16 cellular contexts compared by ENCODE assay signal in the genomic region with DNA sequence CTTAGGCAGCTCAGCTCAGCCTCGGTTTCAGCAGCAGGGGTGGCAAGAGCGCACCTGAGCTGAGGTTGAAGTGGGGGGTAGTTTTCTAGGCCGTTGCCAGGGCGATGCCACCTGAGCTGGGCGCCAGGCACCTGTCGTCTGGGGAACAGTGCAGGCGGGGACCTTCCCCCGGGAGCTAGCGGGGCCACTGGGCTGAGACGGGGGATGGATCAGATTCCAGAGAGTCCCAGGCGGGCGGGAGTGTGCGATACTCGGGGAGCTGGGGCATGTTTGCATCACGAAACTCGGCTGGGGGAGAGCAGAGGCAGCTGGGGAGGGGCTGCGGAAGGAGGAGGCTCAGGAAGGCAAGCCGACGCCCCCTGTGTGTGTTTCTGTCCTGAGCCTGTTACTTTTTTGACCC. TPM values are rescaled to one million over a fixed set of nuclear protein-coding genes. Genes with fewer than 3 reads are reported as not detected.
DNase-seq lines count a peak whose midpoint lies in the region; ATAC-seq, FAIRE-seq and TF ChIP-seq lines count a peak whose summit lies in the region.
"Had no signal": no experiment of that assay in that cellular context is flagged by ENCODE, and none has a peak within 500 bp of the region (broad histone marks: within the 10 kb centered on the region; RNA-seq: fewer than 3 reads in every experiment).

No MANE protein-coding gene starts in this region.

- peaks cover 98% of the 10 kb centered on the region for H3K4me1 ChIP-seq in HepG2 (ENCODE audit: insufficient read depth, low read length)
- H3K4me1 ChIP-seq in right lobe of liver = peaks cover 0 to 17% (median 7%) of the 10 kb centered on the region in 4 donors
- peaks cover 52% of the 10 kb centered on the region for H3K4me1 ChIP-seq in hepatocyte (ENCODE audit: insufficient read depth)
- peaks cover 9 to 16% of the 10 kb centered on the region in 2 donors for H3K4me1 ChIP-seq in thyroid gland

- H3K4me2 ChIP-seq in HepG2 (ENCODE audit: low read depth, low read length) (peak overlapping the region; percentile 55), hepatocyte (peak overlapping the region; percentile 66)

- BruUV-seq in HepG2 (replicated peaks; lab: Mats Ljungman, UMichigan) = no TSS peak

- FAIRE-seq in HepG2 (lab: Jason Lieb, UNC) = no peak
- FAIRE-seq: A204.1, urothelium cell line had no signal

- H3K9me3 ChIP-seq in HepG2 (ENCODE audit: low read length) (no peaks in the 10 kb centered on the region), right lobe of liver (no peaks in the 10 kb centered on the region), hepatocyte (ENCODE audit: low read depth) (no peaks in the 10 kb centered on the region), thyroid gland (no peaks in the 10 kb centered on the region)
- H3K9me3 ChIP-seq: ovary had no signal

- no peaks in the 10 kb centered on the region for H3K9me2 ChIP-seq in hepatocyte (replicated peaks; ENCODE audit: insufficient read depth)

- H4K20me1 ChIP-seq in HepG2 (ENCODE audit: insufficient read depth, low read length) (no peaks in the 10 kb centered on the region), hepatocyte (ENCODE audit: insufficient read depth, poor library complexity, severe bottlenecking) (peaks cover 6% of the 10 kb centered on the region)

- no peak for TF ChIP-seq CTCF in HepG2 (CRISPR knock-in tag; IDR thresholded peaks at IDR 0.05)
- TF ChIP-seq CTCF in right lobe of liver (IDR thresholded peaks at IDR 0.05) = no peak
- no peak for TF ChIP-seq CTCF in hepatocyte (IDR thresholded peaks at IDR 0.05; ENCODE audit: poor library complexity)
- TF ChIP-seq CTCF in thyroid gland (IDR thresholded peaks at IDR 0.05) = no peak
- TF ChIP-seq CTCF in CD14-positive monocyte (IDR thresholded peaks at IDR 0.05) = no peak

- no peak for ATAC-seq in HepG2
- ATAC-seq in right lobe of liver = no peak
- ATAC-seq: PC-3 had no signal

- in situ Hi-C loops in HepG2 (cut with HindIII; ENCODE audit: extremely low pct_ligation_motif_present, low pct_unique_long_range_greater_than_20kb) = no loop called here

- H2AFZ ChIP-seq in HepG2 (ENCODE audit: low read length) = no peak overlapping the region
- H2AFZ ChIP-seq in hepatocyte = no peak overlapping the region

- H3K27me3 Mint-ChIP-seq in CD14-positive monocyte (ENCODE audit: low read depth in 3 of 3) = peaks cover 32 to 47% (median 36%) of the 10 kb centered on the region in 3 donors

- peak overlapping the region; percentile 16 to 40 (median 29); a peak in 3 of 6 replicates for H3K4me3 ChIP-seq in HepG2 (replicated peaks in 1 of 3; ENCODE audit: insufficient read depth in 1 of 3, low read depth in 2 of 3, low read length in 3 of 3)
- H3K4me3 ChIP-seq in right lobe of liver = no peak overlapping the region
- H3K4me3 ChIP-seq in hepatocyte = no peak overlapping the region
- no peak overlapping the region for H3K4me3 ChIP-seq in thyroid gland (replicated peaks in 1 of 3)
- H3K4me3 ChIP-seq: ovary had no signal

- no peak overlapping the region for H3K27ac ChIP-seq in HepG2 (ENCODE audit: extremely low read length, insufficient read depth, low read length)
- H3K27ac ChIP-seq in right lobe of liver = no peak overlapping the region
- H3K27ac ChIP-seq in hepatocyte = peak overlapping the region; percentile 97
- H3K27ac ChIP-seq in thyroid gland = no peak overlapping the region
- H3K27ac ChIP-seq: ovary had no signal

- H3K27me3 ChIP-seq in HepG2 (ENCODE audit: control insufficient read depth in 1 of 2, insufficient read depth in 2 of 2, low read length in 2 of 2) (peaks cover 7 to 22% of the 10 kb centered on the region in 2 experiments; a peak in 4 of 5 replicates), right lobe of liver (no peaks in the 10 kb centered on the region), hepatocyte (peaks cover 7% of the 10 kb centered on the region), thyroid gland (no peaks in the 10 kb centered on the region)

- H3K36me3 ChIP-seq in HepG2 (replicated peaks in 1 of 2; ENCODE audit: control insufficient read depth in 1 of 2, insufficient read depth in 2 of 2, low read length in 2 of 2) = no peaks in the 10 kb centered on the region
- no peaks in the 10 kb centered on the region for H3K36me3 ChIP-seq in right lobe of liver
- no peaks in the 10 kb centered on the region for H3K36me3 ChIP-seq in hepatocyte (replicated peaks; ENCODE audit: insufficient read depth, low read depth)
- H3K36me3 ChIP-seq in thyroid gland = no peaks in the 10 kb centered on the region
- H3K36me3 ChIP-seq: ovary had no signal

- no peaks in the 10 kb centered on the region for H3K36me3 Mint-ChIP-seq in CD14-positive monocyte

- CTCF ChIA-PET in HepG2 (lab: Yijun Ruan, JAX; ENCODE audit: low intra/inter-chr PET ratio, low total read pairs) = no interaction called here

- DNase-seq in HepG2 (ENCODE audit: low spot score) (no peak), right lobe of liver (no peak), NCI-H2196 treated with DMSO at 0.1 percent for 48 hours (lab: John Stamatoyannopoulos, UW; ENCODE audit: unreplicated experiment) (peak; percentile 75), hepatocyte (ENCODE audit: low spot score) (peak; percentile 61), thyroid gland (peak; percentile 38 to 44), activated gamma-delta T cell (lab: John Stamatoyannopoulos, UW) (no peak), CD14-positive monocyte (ENCODE audit: low spot score) (no peak), cerebellum (ENCODE audit: low spot score) (no peak)
- DNase-seq: activated CD4-positive, alpha-beta T cell treated with anti-CD3 and anti-CD28 coated beads, Interleukin-2, amount 50 U/mL, for 48 hours; activated effector memory CD4-positive, alpha-beta T cell treated with anti-CD3 and anti-CD28 coated beads, Interleukin-2, amount 50 U/mL, for 16 hours; MV-4-11; ovary; PC-3; T-helper 2 cell had no signal

- no peak for TF ChIP-seq RAD21 in HepG2 (CRISPR knock-in tag; IDR thresholded peaks at IDR 0.05)

- peaks cover 0 to 2% (median 0%) of the 10 kb centered on the region in 7 donors for H3K9me3 Mint-ChIP-seq in CD14-positive monocyte

- TF ChIP-seq POLR2A in HepG2 (IDR thresholded peaks at IDR 0.05; ENCODE audit: insufficient read depth in 1 of 2, low read depth in 2 of 2, low read length in 2 of 2) (no peak), right lobe of liver (IDR thresholded peaks at IDR 0.05) (no peak), thyroid gland (IDR thresholded peaks at IDR 0.05) (no peak)

- WGBS in HepG2 (ENCODE audit: low lambda C conversion rate) = 11% methylated on average over 16 of the region's 19 CpGs
- 36% methylated on average over 8 of the region's 19 CpGs for WGBS in right lobe of liver (ENCODE audit: insufficient coverage, low coverage, low lambda C conversion rate, missing lambda C conversion rate)
- WGBS in hepatocyte (ENCODE audit: low lambda C conversion rate, missing lambda C conversion rate) = 34% methylated on average over 15 of the region's 19 CpGs
- WGBS in thyroid gland, 2 donors = 14 to 15% methylated on average over 14 of the region's 19 CpGs

- H3K4me1 Mint-ChIP-seq in CD14-positive monocyte = peaks cover 30% of the 10 kb centered on the region

- no peak overlapping the region for H3K9ac ChIP-seq in HepG2 (ENCODE audit: insufficient read depth, low read depth, low read length)

- H3K4me3 Mint-ChIP-seq in CD14-positive monocyte = peak overlapping the region in 1 of 2 donors; percentile 67

- POLR2A ChIA-PET in HepG2 (lab: Yijun Ruan, JAX) = interaction anchor here (0.8 to 14.2 kb wide), 2 partner anchors 9 to 11 kb away, joined by 3 to 750 read pairs; a partner anchor contains a TSS

- H3K27ac Mint-ChIP-seq in CD14-positive monocyte = no peak overlapping the region

- H3K79me2 ChIP-seq in HepG2 (ENCODE audit: insufficient read depth, low read length) (no peaks in the 10 kb centered on the region), hepatocyte (peaks cover 10% of the 10 kb centered on the region)

- no peak for TF ChIP-seq EP300 in HepG2 (IDR thresholded peaks at IDR 0.05; ENCODE audit: low read depth in 2 of 2, low read length in 2 of 2)
- TF ChIP-seq EP300 in HepG2 (CRISPR knock-in tag; IDR thresholded peaks at IDR 0.05; ENCODE audit: borderline replicate concordance) = no peak

- intact Hi-C loops in HepG2 (cut with micrococcal nuclease; ENCODE audit: unreplicated experiment) = no loop called here
- intact Hi-C loops in right lobe of liver (cut with DNase I) = no loop called here
- intact Hi-C loops in thyroid gland (cut with DNase I) = no loop called here
- intact Hi-C loops in CD14-positive monocyte (cut with micrococcal nuclease) = no loop called here

RNA-seq across cellular contexts. Expression of a gene that starts 0.5 kb away (rescaled TPM):
- total RNA-seq in HepG2 (2016; rRNA removed; fragmentation: Illumina TruSeq; extraction: Trizol) (0.08 and 0.15 TPM in 2 replicates), right lobe of liver (1 to 10 TPM in 2 of 6 experiments, under 1 TPM in 4; 0.25 to 1.7 (median 0.92) TPM), hepatocyte (2.0 and 3.5 TPM in 2 replicates), thyroid gland (under 1 TPM in 1 of 4 donors, not detected in 3; 0.33 TPM), cerebellum (not detected)
- total RNA-seq in HepG2 (2016; cell fraction: cytosol; rRNA removed; fragmentation: Illumina TruSeq; extraction: Trizol; ENCODE audit: low read depth) = not detected in 2 replicates
- 0.09 and 0.11 TPM in 2 replicates for total RNA-seq in HepG2 (2016; cell fraction: insoluble cytoplasmic fraction; rRNA removed; fragmentation: Illumina TruSeq; extraction: Trizol)
- total RNA-seq in HepG2 (2016; cell fraction: membrane; rRNA removed; fragmentation: Illumina TruSeq; extraction: Trizol) = 0.09 and 0.14 TPM in 2 replicates
- total RNA-seq in HepG2 (2016; cell fraction: nucleus; rRNA removed; fragmentation: Illumina TruSeq; extraction: Trizol) = not detected in 2 replicates
- polyA plus RNA-seq in HepG2 (2011; rRNA removed) (0.26 and 0.48 TPM in 2 replicates), hepatocyte (8.9 and 9.0 TPM in 2 replicates), CD14-positive monocyte (not detected)
- polyA plus RNA-seq in HepG2 (2011; cell fraction: cytosol; rRNA removed) = 0.26 and 0.52 TPM in 2 replicates
- polyA plus RNA-seq in HepG2 (2011; cell fraction: nucleus; rRNA removed) = 2.1 and 2.4 TPM in 2 replicates
- polyA plus RNA-seq in HepG2 (2012) = 0.32 and 0.53 TPM in 2 replicates
- polyA plus RNA-seq in HepG2 (2016; cell fraction: cytosol; fragmentation: Illumina TruSeq; extraction: Trizol; ENCODE audit: low read depth) = 0.08 and 0.20 TPM in 2 replicates
- polyA plus RNA-seq in HepG2 (2016; cell fraction: insoluble cytoplasmic fraction; fragmentation: Illumina TruSeq; extraction: Trizol; ENCODE audit: low read depth) = 0.15 and 0.17 TPM in 2 replicates
- polyA plus RNA-seq in HepG2 (2016; cell fraction: membrane; fragmentation: Illumina TruSeq; extraction: Trizol; ENCODE audit: low read depth) = 0.15 TPM in 1 of 2 replicates, not detected in the other
- polyA plus RNA-seq in HepG2 (2016; cell fraction: nucleus; fragmentation: Illumina TruSeq; extraction: Trizol; ENCODE audit: insufficient read depth, low read depth) = 1.1 and 1.3 TPM in 2 replicates
- polyA minus RNA-seq in HepG2 (2011; rRNA and poly(A)+ RNA removed; ENCODE audit: low replicate concordance) = 0.26 and 1.1 TPM in 2 replicates
- polyA minus RNA-seq in HepG2 (2011; cell fraction: cytosol; rRNA and poly(A)+ RNA removed) = 0.44 and 0.79 TPM in 2 replicates
- polyA minus RNA-seq in HepG2 (2011; cell fraction: nucleus; rRNA and poly(A)+ RNA removed) = 0.77 and 0.99 TPM in 2 replicates
- polyA plus RNA-seq: ovary had no signal

RNA-seq across cellular contexts. Expression of a gene that starts 5.7 kb away (rescaled TPM):
- total RNA-seq in HepG2 (2016; rRNA removed; fragmentation: Illumina TruSeq; extraction: Trizol) = 2.7 and 7.6 TPM in 2 replicates
- 1.2 and 1.3 TPM in 2 replicates for total RNA-seq in HepG2 (2016; cell fraction: cytosol; rRNA removed; fragmentation: Illumina TruSeq; extraction: Trizol; ENCODE audit: low read depth)
- total RNA-seq in HepG2 (2016; cell fraction: insoluble cytoplasmic fraction; rRNA removed; fragmentation: Illumina TruSeq; extraction: Trizol) = 2.2 and 8.1 TPM in 2 replicates
- 1.4 and 2.3 TPM in 2 replicates for total RNA-seq in HepG2 (2016; cell fraction: membrane; rRNA removed; fragmentation: Illumina TruSeq; extraction: Trizol)
- 9.3 and 10.1 TPM in 2 replicates for total RNA-seq in HepG2 (2016; cell fraction: nucleus; rRNA removed; fragmentation: Illumina TruSeq; extraction: Trizol)
- 5.9 and 10.1 TPM in 2 replicates for polyA plus RNA-seq in HepG2 (2011; rRNA removed)
- 10.2 and 14.5 TPM in 2 replicates for polyA plus RNA-seq in HepG2 (2011; cell fraction: cytosol; rRNA removed)
- polyA plus RNA-seq in HepG2 (2011; cell fraction: nucleus; rRNA removed) = 3.6 and 5.9 TPM in 2 replicates
- polyA plus RNA-seq in HepG2 (2012) = 5.5 and 7.9 TPM in 2 replicates
- polyA plus RNA-seq in HepG2 (2016; cell fraction: cytosol; fragmentation: Illumina TruSeq; extraction: Trizol; ENCODE audit: low read depth) = 2.0 and 2.8 TPM in 2 replicates
- polyA plus RNA-seq in HepG2 (2016; cell fraction: insoluble cytoplasmic fraction; fragmentation: Illumina TruSeq; extraction: Trizol; ENCODE audit: low read depth) = 3.6 and 4.2 TPM in 2 replicates
- 2.8 and 3.7 TPM in 2 replicates for polyA plus RNA-seq in HepG2 (2016; cell fraction: membrane; fragmentation: Illumina TruSeq; extraction: Trizol; ENCODE audit: low read depth)
- polyA plus RNA-seq in HepG2 (2016; cell fraction: nucleus; fragmentation: Illumina TruSeq; extraction: Trizol; ENCODE audit: insufficient read depth, low read depth) = 22.4 and 25.4 TPM in 2 replicates
- polyA minus RNA-seq in HepG2 (2011; rRNA and poly(A)+ RNA removed; ENCODE audit: low replicate concordance) = 0.14 and 9.8 TPM in 2 replicates
- polyA minus RNA-seq in HepG2 (2011; cell fraction: cytosol; rRNA and poly(A)+ RNA removed) = 4.6 and 5.7 TPM in 2 replicates
- 1.0 and 1.4 TPM in 2 replicates for polyA minus RNA-seq in HepG2 (2011; cell fraction: nucleus; rRNA and poly(A)+ RNA removed)
- 1 to 10 TPM in 1 of 6 experiments, not detected in 5; 2.9 TPM for total RNA-seq in right lobe of liver
- total RNA-seq in hepatocyte = 258 and 297 TPM in 2 replicates
- 568 and 574 TPM in 2 replicates for polyA plus RNA-seq in hepatocyte
- total RNA-seq in thyroid gland = not detected
- polyA plus RNA-seq in CD14-positive monocyte = not detected
- not detected for total RNA-seq in cerebellum
- total RNA-seq: PC-3 had no signal
- polyA plus RNA-seq: ovary had no signal

RNA-seq across cellular contexts. Expression of a gene that starts 7.9 kb away (rescaled TPM):
- 36.5 and 66.0 TPM in 2 replicates for total RNA-seq in HepG2 (2016; rRNA removed; fragmentation: Illumina TruSeq; extraction: Trizol)
- 43.4 and 53.1 TPM in 2 replicates for total RNA-seq in HepG2 (2016; cell fraction: cytosol; rRNA removed; fragmentation: Illumina TruSeq; extraction: Trizol; ENCODE audit: low read depth)
- total RNA-seq in HepG2 (2016; cell fraction: insoluble cytoplasmic fraction; rRNA removed; fragmentation: Illumina TruSeq; extraction: Trizol) = 26.5 and 67.0 TPM in 2 replicates
- total RNA-seq in HepG2 (2016; cell fraction: membrane; rRNA removed; fragmentation: Illumina TruSeq; extraction: Trizol) = 51.6 and 58.5 TPM in 2 replicates
- 52.1 and 57.5 TPM in 2 replicates for total RNA-seq in HepG2 (2016; cell fraction: nucleus; rRNA removed; fragmentation: Illumina TruSeq; extraction: Trizol)
- 61.9 and 118 TPM in 2 replicates for polyA plus RNA-seq in HepG2 (2011; rRNA removed)
- polyA plus RNA-seq in HepG2 (2011; cell fraction: cytosol; rRNA removed) = 90.0 and 93.7 TPM in 2 replicates
- polyA plus RNA-seq in HepG2 (2011; cell fraction: nucleus; rRNA removed) = 113 and 117 TPM in 2 replicates
- polyA plus RNA-seq in HepG2 (2012) = 29.4 and 57.4 TPM in 2 replicates
- 34.4 and 45.6 TPM in 2 replicates for polyA plus RNA-seq in HepG2 (2016; cell fraction: cytosol; fragmentation: Illumina TruSeq; extraction: Trizol; ENCODE audit: low read depth)
- polyA plus RNA-seq in HepG2 (2016; cell fraction: insoluble cytoplasmic fraction; fragmentation: Illumina TruSeq; extraction: Trizol; ENCODE audit: low read depth) = 26.8 and 28.0 TPM in 2 replicates
- polyA plus RNA-seq in HepG2 (2016; cell fraction: membrane; fragmentation: Illumina TruSeq; extraction: Trizol; ENCODE audit: low read depth) = 37.1 and 41.1 TPM in 2 replicates
- 92.9 and 105 TPM in 2 replicates for polyA plus RNA-seq in HepG2 (2016; cell fraction: nucleus; fragmentation: Illumina TruSeq; extraction: Trizol; ENCODE audit: insufficient read depth, low read depth)
- 39.1 and 63.9 TPM in 2 replicates for polyA minus RNA-seq in HepG2 (2011; rRNA and poly(A)+ RNA removed; ENCODE audit: low replicate concordance)
- 56.5 and 59.2 TPM in 2 replicates for polyA minus RNA-seq in HepG2 (2011; cell fraction: cytosol; rRNA and poly(A)+ RNA removed)
- polyA minus RNA-seq in HepG2 (2011; cell fraction: nucleus; rRNA and poly(A)+ RNA removed) = 30.4 and 33.3 TPM in 2 replicates
- 100 to 1,000 TPM in 3 of 6 experiments, 10 to 100 TPM in 1, 1 to 10 TPM in 2; 5.2 to 284 (median 69.4) TPM for total RNA-seq in right lobe of liver
- 126 and 127 TPM in 2 replicates for total RNA-seq in hepatocyte
- polyA plus RNA-seq in hepatocyte = 385 and 452 TPM in 2 replicates
- total RNA-seq in thyroid gland = 100 to 1,000 TPM in 1 of 4 donors, 10 to 100 TPM in 3; 47.9 to 110 (median 67.0) TPM
- 1 to 10 TPM; 2.9 to 6.2 TPM for polyA plus RNA-seq in CD14-positive monocyte
- total RNA-seq in cerebellum = 1.2 TPM

RNA-seq across cellular contexts. Expression of a gene that starts 11.5 kb away (rescaled TPM):
- total RNA-seq in HepG2 (2016; rRNA removed; fragmentation: Illumina TruSeq; extraction: Trizol) (8.3 and 16.1 TPM in 2 replicates), right lobe of liver (10 to 100 TPM in 5 of 6 experiments, 1 to 10 TPM in 1; 9.7 to 14.6 (median 12.1) TPM), hepatocyte (19.7 and 35.7 TPM in 2 replicates), thyroid gland (10 to 100 TPM; 10.1 to 51.7 (median 29.7) TPM), cerebellum (12.5 TPM)
- total RNA-seq in HepG2 (2016; cell fraction: cytosol; rRNA removed; fragmentation: Illumina TruSeq; extraction: Trizol; ENCODE audit: low read depth) = 37.5 and 42.2 TPM in 2 replicates
- 13.2 and 13.5 TPM in 2 replicates for total RNA-seq in HepG2 (2016; cell fraction: insoluble cytoplasmic fraction; rRNA removed; fragmentation: Illumina TruSeq; extraction: Trizol)
- 20.6 and 28.5 TPM in 2 replicates for total RNA-seq in HepG2 (2016; cell fraction: membrane; rRNA removed; fragmentation: Illumina TruSeq; extraction: Trizol)
- 8.9 and 10.2 TPM in 2 replicates for total RNA-seq in HepG2 (2016; cell fraction: nucleus; rRNA removed; fragmentation: Illumina TruSeq; extraction: Trizol)
- polyA plus RNA-seq in HepG2 (2011; rRNA removed) (13.8 and 18.3 TPM in 2 replicates), hepatocyte (158 and 201 TPM in 2 replicates), CD14-positive monocyte (10 to 100 TPM; 16.7 to 19.9 TPM)
- 10.4 and 22.3 TPM in 2 replicates for polyA plus RNA-seq in HepG2 (2011; cell fraction: cytosol; rRNA removed)
- polyA plus RNA-seq in HepG2 (2011; cell fraction: nucleus; rRNA removed) = 15.6 and 17.0 TPM in 2 replicates
- 21.9 and 22.5 TPM in 2 replicates for polyA plus RNA-seq in HepG2 (2012)
- 78.3 and 82.9 TPM in 2 replicates for polyA plus RNA-seq in HepG2 (2016; cell fraction: cytosol; fragmentation: Illumina TruSeq; extraction: Trizol; ENCODE audit: low read depth)
- 22.8 and 27.5 TPM in 2 replicates for polyA plus RNA-seq in HepG2 (2016; cell fraction: insoluble cytoplasmic fraction; fragmentation: Illumina TruSeq; extraction: Trizol; ENCODE audit: low read depth)
- 50.2 and 52.2 TPM in 2 replicates for polyA plus RNA-seq in HepG2 (2016; cell fraction: membrane; fragmentation: Illumina TruSeq; extraction: Trizol; ENCODE audit: low read depth)
- polyA plus RNA-seq in HepG2 (2016; cell fraction: nucleus; fragmentation: Illumina TruSeq; extraction: Trizol; ENCODE audit: insufficient read depth, low read depth) = 27.0 and 28.5 TPM in 2 replicates
- 10.3 and 23.2 TPM in 2 replicates for polyA minus RNA-seq in HepG2 (2011; rRNA and poly(A)+ RNA removed; ENCODE audit: low replicate concordance)
- 8.5 and 9.0 TPM in 2 replicates for polyA minus RNA-seq in HepG2 (2011; cell fraction: cytosol; rRNA and poly(A)+ RNA removed)
- 1.9 and 2.8 TPM in 2 replicates for polyA minus RNA-seq in HepG2 (2011; cell fraction: nucleus; rRNA and poly(A)+ RNA removed)

RNA-seq across cellular contexts. Expression of a gene that starts 11.6 kb away (rescaled TPM):
- total RNA-seq in HepG2 (2016; rRNA removed; fragmentation: Illumina TruSeq; extraction: Trizol) (37.0 TPM in 2 replicates), right lobe of liver (10 to 100 TPM in 2 of 6 experiments, 1 to 10 TPM in 4; 7.7 to 15.7 (median 9.7) TPM), hepatocyte (35.6 and 41.2 TPM in 2 replicates), thyroid gland (10 to 100 TPM; 16.5 to 19.1 (median 17.6) TPM), cerebellum (5.8 TPM)
- 28.6 and 34.8 TPM in 2 replicates for total RNA-seq in HepG2 (2016; cell fraction: cytosol; rRNA removed; fragmentation: Illumina TruSeq; extraction: Trizol; ENCODE audit: low read depth)
- total RNA-seq in HepG2 (2016; cell fraction: insoluble cytoplasmic fraction; rRNA removed; fragmentation: Illumina TruSeq; extraction: Trizol) = 32.0 and 40.9 TPM in 2 replicates
- 37.8 and 51.5 TPM in 2 replicates for total RNA-seq in HepG2 (2016; cell fraction: membrane; rRNA removed; fragmentation: Illumina TruSeq; extraction: Trizol)
- 22.9 TPM in 2 replicates for total RNA-seq in HepG2 (2016; cell fraction: nucleus; rRNA removed; fragmentation: Illumina TruSeq; extraction: Trizol)
- polyA plus RNA-seq in HepG2 (2011; rRNA removed) (32.1 and 33.5 TPM in 2 replicates), hepatocyte (79.4 and 86.2 TPM in 2 replicates), CD14-positive monocyte (10 to 100 TPM; 42.4 to 57.7 TPM)
- 25.6 and 35.3 TPM in 2 replicates for polyA plus RNA-seq in HepG2 (2011; cell fraction: cytosol; rRNA removed)
- 116 and 131 TPM in 2 replicates for polyA plus RNA-seq in HepG2 (2011; cell fraction: nucleus; rRNA removed)
- 28.1 and 32.9 TPM in 2 replicates for polyA plus RNA-seq in HepG2 (2012)
- 33.8 and 44.7 TPM in 2 replicates for polyA plus RNA-seq in HepG2 (2016; cell fraction: cytosol; fragmentation: Illumina TruSeq; extraction: Trizol; ENCODE audit: low read depth)
- polyA plus RNA-seq in HepG2 (2016; cell fraction: insoluble cytoplasmic fraction; fragmentation: Illumina TruSeq; extraction: Trizol; ENCODE audit: low read depth) = 43.4 and 44.7 TPM in 2 replicates
- 37.0 and 50.8 TPM in 2 replicates for polyA plus RNA-seq in HepG2 (2016; cell fraction: membrane; fragmentation: Illumina TruSeq; extraction: Trizol; ENCODE audit: low read depth)
- polyA plus RNA-seq in HepG2 (2016; cell fraction: nucleus; fragmentation: Illumina TruSeq; extraction: Trizol; ENCODE audit: insufficient read depth, low read depth) = 55.2 and 56.2 TPM in 2 replicates
- 39.0 and 64.3 TPM in 2 replicates for polyA minus RNA-seq in HepG2 (2011; rRNA and poly(A)+ RNA removed; ENCODE audit: low replicate concordance)
- 13.7 and 16.5 TPM in 2 replicates for polyA minus RNA-seq in HepG2 (2011; cell fraction: cytosol; rRNA and poly(A)+ RNA removed)
- polyA minus RNA-seq in HepG2 (2011; cell fraction: nucleus; rRNA and poly(A)+ RNA removed) = 23.3 and 24.7 TPM in 2 replicates

Comparison
In these comparisons a context has a peak if more than half of its experiments do, and no peak if none do; other contexts are left out.
1. H3K4me3 ChIP-seq: peak in HepG2 (3 of 3); none in right lobe of liver (0 of 3), hepatocyte (single experiment) and thyroid gland (0 of 3).
2. DNase-seq: peak in NCI-H2196 treated with DMSO at 0.1 percent for 48 hours (single experiment), hepatocyte (single experiment) and thyroid gland (2 of 2); none in HepG2 (single experiment), right lobe of liver (0 of 3), activated gamma-delta T cell (single experiment), CD14-positive monocyte (single experiment) and cerebellum (single experiment).
3. RNA of a gene that starts 5.7 kb away (total RNA-seq): 258 to 297 TPM in hepatocyte; 1.2 to 10.1 TPM in HepG2, not detected in cerebellum (single experiment), 2.9 TPM in right lobe of liver and not detected in thyroid gland; every median in the first group is over 10 times any median in the second.